ENCODE assay signal across 10 cellular contexts in genomic region chr16:70749681-70750601, GRCh38. TPM values are rescaled to one million over a fixed set of nuclear protein-coding genes. Genes with fewer than 3 reads are reported as not detected.
DNase-seq lines count a peak whose midpoint lies in the region; ATAC-seq, FAIRE-seq and TF ChIP-seq lines count a peak whose summit lies in the region.
"Had no signal": no experiment of that assay in that cellular context is flagged by ENCODE, and none has a peak within 500 bp of the region (broad histone marks: within the 10 kb centered on the region; RNA-seq: fewer than 3 reads in every experiment).

No MANE protein-coding gene starts in this region.

- FAIRE-seq in endothelial cell of umbilical vein (lab: Jason Lieb, UNC), result no peak

- BruUV-seq in endothelial cell of umbilical vein (replicated peaks; lab: Mats Ljungman, UMichigan), result no TSS peak

- no peaks in the 10 kb centered on the region for H3K36me3 ChIP-seq in endothelial cell of umbilical vein (ENCODE audit: control insufficient read depth in 2 of 2, extremely low read depth in 1 of 2, insufficient read depth in 2 of 2, low read length in 2 of 2)
- H3K36me3 ChIP-seq in aorta (ENCODE audit: control insufficient read depth in 1 of 2, insufficient read depth in 2 of 2, low read length in 1 of 2), result no peaks in the 10 kb centered on the region

- H3K27me3 Mint-ChIP-seq in nephron progenitor cell (ENCODE audit: low read depth, poor library complexity) (peaks cover 9% of the 10 kb centered on the region), progenitor cell of endocrine pancreas (no peaks in the 10 kb centered on the region)
- H3K27me3 Mint-ChIP-seq: activated naive CD8-positive, alpha-beta T cell treated with anti-CD3 and anti-CD28 coated beads, Interleukin-2, amount 50 U/mL, for 24 hours had no signal

- H3K4me3 Mint-ChIP-seq in nephron progenitor cell (peak overlapping the region; percentile 68), progenitor cell of endocrine pancreas (ENCODE audit: low read depth) (no peak overlapping the region)
- H3K4me3 Mint-ChIP-seq: activated naive CD8-positive, alpha-beta T cell treated with anti-CD3 and anti-CD28 coated beads, Interleukin-2, amount 50 U/mL, for 24 hours had no signal

- no peaks in the 10 kb centered on the region for H3K9me1 ChIP-seq in endothelial cell of umbilical vein (replicated peaks; ENCODE audit: control insufficient read depth, extremely low read depth, insufficient read depth, low read length)

- H3K4me3 ChIP-seq in endothelial cell of umbilical vein (replicated peaks in 1 of 3; ENCODE audit: insufficient read depth in 1 of 3, low read depth in 1 of 3, low read length in 3 of 3) (no peak overlapping the region), aorta (ENCODE audit: low read length in 2 of 2) (no peak overlapping the region)

- no peak for TF ChIP-seq CTCF in endothelial cell of umbilical vein (IDR thresholded peaks at IDR 0.05; ENCODE audit: extremely low read depth in 1 of 2, insufficient read depth in 1 of 2, low read depth in 1 of 2, low read length in 2 of 2)
- TF ChIP-seq CTCF in nephron progenitor cell (IDR thresholded peaks at IDR 0.05), result no peak
- no peak for TF ChIP-seq CTCF in progenitor cell of endocrine pancreas (IDR thresholded peaks at IDR 0.05; ENCODE audit: unreplicated experiment)

- H3K36me3 Mint-ChIP-seq in nephron progenitor cell (ENCODE audit: low read depth) (no peaks in the 10 kb centered on the region), progenitor cell of endocrine pancreas (ENCODE audit: insufficient read depth) (peaks cover 2% of the 10 kb centered on the region)

- H3K4me1 ChIP-seq in endothelial cell of umbilical vein (ENCODE audit: control insufficient read depth, extremely low read depth, insufficient read depth, low read length) (peaks cover 28% of the 10 kb centered on the region), aorta (ENCODE audit: control insufficient read depth in 1 of 2, insufficient read depth in 2 of 2, low read length in 2 of 2) (peaks cover 3 to 4% of the 10 kb centered on the region in 2 donors)

- POLR2A ChIA-PET in endothelial cell of umbilical vein (lab: Charles Lee), result no interaction called here

- ATAC-seq in aorta (ENCODE audit: low FRiP score) (no peak), HG02840 (IDR thresholded peaks at IDR 0.05; ENCODE audit: low FRiP score, unreplicated experiment) (no peak)
- ATAC-seq: activated naive CD8-positive, alpha-beta T cell treated with anti-CD3 and anti-CD28 coated beads, Interleukin-2, amount 50 U/mL, for 24 hours had no signal

- H2AFZ ChIP-seq in endothelial cell of umbilical vein (ENCODE audit: low read depth, low read length), result no peak overlapping the region

- H3K9ac ChIP-seq in endothelial cell of umbilical vein (replicated peaks; ENCODE audit: extremely low read depth, insufficient read depth, low read length), result no peak overlapping the region

- no peaks in the 10 kb centered on the region for H4K20me1 ChIP-seq in endothelial cell of umbilical vein (replicated peaks; ENCODE audit: control insufficient read depth, extremely low read depth, insufficient read depth, low read length)

- TF ChIP-seq POLR2A in endothelial cell of umbilical vein (IDR thresholded peaks at IDR 0.05; ENCODE audit: low read depth, low read length), result no peak

- intact Hi-C loops in endothelial cell of umbilical vein (cut with micrococcal nuclease), result no loop called here
- intact Hi-C loops in aorta (cut with DNase I), result loop anchor here (5.0 to 10.0 kb wide), 4 partner anchors 33 to 175 kb away; partner anchors contain the start of gene MTSS2 (in 1 of the 2)

- no peak overlapping the region for H3K27ac ChIP-seq in endothelial cell of umbilical vein (ENCODE audit: insufficient read depth, low read depth, low read length)
- H3K27ac ChIP-seq in aorta (ENCODE audit: low read depth in 1 of 2, low read length in 2 of 2), result peak overlapping the region in 1 of 2 donors; percentile 14

- DNase-seq in A172 (ENCODE audit: low spot score) (peak; percentile 74), M059J (ENCODE audit: low read depth) (peak; percentile 18), endothelial cell of umbilical vein (ENCODE audit: low read depth, low spot score) (peak; percentile 6), nephron progenitor cell (peak; percentile 66), aorta (no peak), progenitor cell of endocrine pancreas (ENCODE audit: low spot score, unreplicated experiment) (no peak)
- DNase-seq in activated T-cell treated with anti-CD3 and anti-CD28 coated beads, Interleukin-2, amount 50 U/mL, for 1 hour, result no peak
- DNase-seq: activated naive CD8-positive, alpha-beta T cell treated with anti-CD3 and anti-CD28 coated beads, Interleukin-2, amount 50 U/mL, for 24 hours; stimulated activated CD4-positive, alpha-beta T cell treated with anti-CD3 and anti-CD28 coated beads, Interleukin-4, amount 100 ng/mL, for 4 hours had no signal

- H3K27me3 ChIP-seq in endothelial cell of umbilical vein (ENCODE audit: control insufficient read depth in 2 of 2, insufficient read depth in 2 of 2, low read length in 2 of 2) (no peaks in the 10 kb centered on the region), aorta (ENCODE audit: control insufficient read depth in 1 of 2, insufficient read depth in 2 of 2, low read length in 1 of 2) (no peaks in the 10 kb centered on the region)

- H3K79me2 ChIP-seq in endothelial cell of umbilical vein (ENCODE audit: control insufficient read depth, insufficient read depth, low read length), result no peaks in the 10 kb centered on the region

- CTCF ChIA-PET in endothelial cell of umbilical vein (lab: Charles Lee), result interaction anchor here (1.2 to 5.0 kb wide), 9 partner anchors 9 to 96 kb away, joined by 4 to 42 read pairs (median 6); no protein-coding TSS in a partner anchor

- dilution Hi-C loops in endothelial cell of umbilical vein (cut with MboI; ENCODE audit: extremely low pct_ligation_motif_present, low sequenced_read_pairs), result no loop called here

- H3K4me1 Mint-ChIP-seq in nephron progenitor cell (peaks cover 75% of the 10 kb centered on the region), progenitor cell of endocrine pancreas (ENCODE audit: low read depth) (peaks cover 25% of the 10 kb centered on the region)

- H3K9me3 ChIP-seq in endothelial cell of umbilical vein (replicated peaks; ENCODE audit: control insufficient read depth, insufficient read depth, low read length) (no peaks in the 10 kb centered on the region), aorta (ENCODE audit: control insufficient read depth, low read length) (no peaks in the 10 kb centered on the region)

- WGBS in aorta, 2 donors, result 94 to 95% methylated on average over 16 of the region's 16 CpGs

- H3K27ac Mint-ChIP-seq in nephron progenitor cell, result peak overlapping the region; percentile 80
- no peak overlapping the region for H3K27ac Mint-ChIP-seq in progenitor cell of endocrine pancreas
- H3K27ac Mint-ChIP-seq: activated naive CD8-positive, alpha-beta T cell treated with anti-CD3 and anti-CD28 coated beads, Interleukin-2, amount 50 U/mL, for 24 hours had no signal

- H3K4me2 ChIP-seq in endothelial cell of umbilical vein (ENCODE audit: insufficient read depth, low read length), result no peak overlapping the region

- H3K9me3 Mint-ChIP-seq in nephron progenitor cell (no peaks in the 10 kb centered on the region), progenitor cell of endocrine pancreas (ENCODE audit: low read depth) (no peaks in the 10 kb centered on the region)
- H3K9me3 Mint-ChIP-seq: activated naive CD8-positive, alpha-beta T cell treated with anti-CD3 and anti-CD28 coated beads, Interleukin-2, amount 50 U/mL, for 24 hours had no signal

TF ChIP-seq in endothelial cell of umbilical vein, 7 proteins besides CTCF, POLR2A, EP300 and RAD21:
- no peak for TF ChIP-seq FOS (IDR thresholded peaks at IDR 0.05; ENCODE audit: borderline replicate concordance, insufficient read depth, low read length)
- no peak for TF ChIP-seq JUN (IDR thresholded peaks at IDR 0.05; ENCODE audit: borderline replicate concordance, insufficient read depth, insufficient read length, low read depth)

RNA-seq across cellular contexts. Expression of gene VAC14, which starts 51.0 kb away (rescaled TPM):
- 58.8 and 66.5 TPM in 2 replicates for total RNA-seq in A172 (2014; rRNA removed; shearing (Covaris generic))
- 41.9 and 59.4 TPM in 2 replicates for total RNA-seq in M059J (2014; rRNA removed; shearing (Covaris generic))
- total RNA-seq in endothelial cell of umbilical vein (37.6 and 44.4 TPM in 2 replicates), aorta (10 to 100 TPM; 24.6 to 25.0 TPM), progenitor cell of endocrine pancreas (38.4 and 39.0 TPM in 2 replicates)
- polyA plus RNA-seq in endothelial cell of umbilical vein (57.9 and 68.2 TPM in 2 replicates), aorta (10 to 100 TPM; 19.8 to 24.8 TPM)
- polyA plus RNA-seq in endothelial cell of umbilical vein (2011; cell fraction: cytosol; rRNA removed), result 41.6 and 45.9 TPM in 2 replicates
- polyA plus RNA-seq in endothelial cell of umbilical vein (2011; cell fraction: nucleus; rRNA removed), result 48.6 and 57.9 TPM in 2 replicates
- 45.9 and 52.6 TPM in 2 replicates for polyA plus RNA-seq in endothelial cell of umbilical vein (2012)
- 55.4 and 64.1 TPM in 2 replicates for polyA minus RNA-seq in endothelial cell of umbilical vein
- 42.9 TPM for polyA minus RNA-seq in endothelial cell of umbilical vein (2011; cell fraction: cytosol; rRNA and poly(A)+ RNA removed)
- polyA minus RNA-seq in endothelial cell of umbilical vein (2011; cell fraction: nucleus; rRNA and poly(A)+ RNA removed), result 49.7 and 64.7 TPM in 2 replicates

Comparison
In these comparisons a context has a peak if more than half of its experiments do, and no peak if none do; other contexts are left out.
1. DNase-seq: peak in A172 (single experiment), M059J (single experiment), endothelial cell of umbilical vein (single experiment) and nephron progenitor cell (single experiment); none in aorta (0 of 2), progenitor cell of endocrine pancreas (single experiment) and activated T-cell treated with anti-CD3 and anti-CD28 coated beads, Interleukin-2, amount 50 U/mL, for 1 hour (single experiment).